Comparison of ENCODE assay signal across 8 cellular contexts in the genomic region with DNA sequence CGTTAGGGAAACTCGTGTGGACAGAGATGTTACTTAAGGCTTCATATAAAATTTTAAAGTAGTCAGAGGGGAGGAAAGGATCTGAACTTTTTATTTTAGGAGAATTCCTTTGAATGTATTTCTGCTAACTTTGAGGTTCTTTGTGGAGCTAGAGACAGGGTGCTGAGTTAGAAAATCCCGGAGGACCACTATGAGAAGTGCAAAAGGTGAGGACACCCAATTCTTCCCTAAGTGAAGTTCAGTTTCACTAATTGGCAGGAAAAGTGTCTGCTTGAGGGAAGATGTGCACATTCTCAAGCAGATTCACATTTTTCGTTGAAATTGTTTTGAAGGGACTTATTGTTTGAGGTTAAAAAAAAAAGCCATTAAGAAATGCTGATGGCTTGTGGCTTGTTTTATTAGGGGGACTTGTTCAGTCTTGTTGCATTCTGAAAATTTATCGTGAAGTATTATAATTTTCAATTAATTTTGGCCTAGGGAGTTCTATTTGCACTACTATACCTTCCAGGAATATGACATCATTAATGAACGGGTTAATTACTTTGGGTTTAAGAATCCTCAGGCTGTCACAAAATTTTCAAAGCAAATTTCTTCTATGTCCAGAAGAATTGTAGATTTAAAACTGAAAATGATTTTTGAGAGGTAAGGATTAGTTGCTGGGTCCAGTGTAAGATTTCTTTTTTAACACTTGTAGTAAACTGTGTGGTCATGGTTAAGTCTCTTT. TPM values are rescaled to one million over a fixed set of nuclear protein-coding genes. Genes with fewer than 3 reads are reported as not detected.
A peak's percentile ranks its signal among the peaks of the same experiment; 100 is the strongest.
DNase-seq lines count a peak whose midpoint lies in the region; ATAC-seq and TF ChIP-seq lines count a peak whose summit lies in the region.

No MANE protein-coding gene starts in this region.

- peaks cover 75% of the 10 kb centered on the region for H3K4me1 Mint-ChIP-seq in stimulated activated naive CD8-positive, alpha-beta T cell treated with anti-CD3 and anti-CD28 coated beads, Interleukin-15, Interleukin-2, amounts not matched to agents 100 ng/mL and 50 ng/mL, for 24 hours (ENCODE audit: low read depth)

- H3K4me3 Mint-ChIP-seq in stimulated activated naive CD8-positive, alpha-beta T cell treated with anti-CD3 and anti-CD28 coated beads, Interleukin-15, Interleukin-2, amounts not matched to agents 100 ng/mL and 50 ng/mL, for 24 hours: peak overlapping the region; percentile 90

- TF ChIP-seq POLR2A in breast epithelium (IDR thresholded peaks at IDR 0.05): no peak

- H3K27ac ChIP-seq in breast epithelium: peak overlapping the region; percentile 97 to 99

- H3K4me1 ChIP-seq in breast epithelium (peaks cover 0 to 6% of the 10 kb centered on the region in 2 donors), mononuclear cell (ENCODE audit: insufficient read depth, low read length) (peaks cover 56% of the 10 kb centered on the region)

- no peak for DNase-seq in stimulated activated naive CD8-positive, alpha-beta T cell treated with anti-CD3 and anti-CD28 coated beads, Interleukin-15, Interleukin-2, amounts not matched to agents 100 U/mL and 50 U/mL, for 24 hours
- DNase-seq in breast epithelium (ENCODE audit: low spot score in 2 of 2) (no peak), GM10248 (ENCODE audit: extremely low spot score) (no peak), NCI-H1436 treated with DMSO at 0.1 percent for 48 hours (lab: John Stamatoyannopoulos, UW) (no peak), NCI-H187 treated with DMSO at 0.1 percent for 48 hours (lab: John Stamatoyannopoulos, UW) (no peak)
- no peak for DNase-seq in effector CD8-positive, alpha-beta T cell (lab: John Stamatoyannopoulos, UW)

- intact Hi-C loops in breast epithelium (cut with DNase I; ENCODE audit: low total_unique reads): no loop called here

- H3K9me3 ChIP-seq in breast epithelium (no peaks in the 10 kb centered on the region), mononuclear cell (ENCODE audit: low read depth, low read length) (no peaks in the 10 kb centered on the region)

- TF ChIP-seq CTCF in breast epithelium (IDR thresholded peaks at IDR 0.05) (no peak), GM10248 (IDR thresholded peaks at IDR 0.05; ENCODE audit: control extremely low read depth, extremely low read depth, low read depth, missing control alignments) (no peak)

- H3K36me3 ChIP-seq in breast epithelium: no peaks in the 10 kb centered on the region

- ATAC-seq in stimulated activated naive CD8-positive, alpha-beta T cell treated with anti-CD3 and anti-CD28 coated beads, Interleukin-15, Interleukin-2, amounts not matched to agents 100 U/mL and 50 U/mL, for 24 hours: no peak

- CTCF ChIA-PET in GM10248 (lab: Yijun Ruan, JAX): interaction anchor here (1.6 kb wide), 1 partner anchor 9 kb away, joined by 4 read pairs; no protein-coding TSS in a partner anchor

- H3K4me3 ChIP-seq in breast epithelium: peak overlapping the region; percentile 95 to 97 (median 96)
- peak overlapping the region; percentile 90 for H3K4me3 ChIP-seq in mononuclear cell (ENCODE audit: low read length)

- H3K27ac Mint-ChIP-seq in stimulated activated naive CD8-positive, alpha-beta T cell treated with anti-CD3 and anti-CD28 coated beads, Interleukin-15, Interleukin-2, amounts not matched to agents 100 ng/mL and 50 ng/mL, for 24 hours: peak overlapping the region; percentile 92

- no peaks in the 10 kb centered on the region for H3K36me3 Mint-ChIP-seq in stimulated activated naive CD8-positive, alpha-beta T cell treated with anti-CD3 and anti-CD28 coated beads, Interleukin-15, Interleukin-2, amounts not matched to agents 100 ng/mL and 50 ng/mL, for 24 hours (ENCODE audit: low read depth)

- POLR2A ChIA-PET in GM10248 (lab: Yijun Ruan, JAX): no interaction called here

- no peaks in the 10 kb centered on the region for H3K27me3 ChIP-seq in breast epithelium
- no peaks in the 10 kb centered on the region for H3K27me3 ChIP-seq in mononuclear cell (ENCODE audit: insufficient read depth, low read length)

- H3K27me3 Mint-ChIP-seq in stimulated activated naive CD8-positive, alpha-beta T cell treated with anti-CD3 and anti-CD28 coated beads, Interleukin-15, Interleukin-2, amounts not matched to agents 100 ng/mL and 50 ng/mL, for 24 hours: no peaks in the 10 kb centered on the region

- no peaks in the 10 kb centered on the region for H3K9me3 Mint-ChIP-seq in stimulated activated naive CD8-positive, alpha-beta T cell treated with anti-CD3 and anti-CD28 coated beads, Interleukin-15, Interleukin-2, amounts not matched to agents 100 ng/mL and 50 ng/mL, for 24 hours

RNA-seq across cellular contexts. Expression of a gene that starts 1.8 kb away (rescaled TPM):
- 100 to 1,000 TPM in 1 of 3 donors, 10 to 100 TPM in 2; 61.8 to 105 (median 92.5) TPM for total RNA-seq in breast epithelium
- 142 TPM for total RNA-seq in mononuclear cell
